ENCODE assay signal across 19 cellular contexts in genomic region chr3:188442430-188442829, GRCh38.
DNase-seq lines count a peak whose midpoint lies in the region; ATAC-seq and TF ChIP-seq lines count a peak whose summit lies in the region.
"Had no signal": no experiment of that assay in that cellular context is flagged by ENCODE, and none has a peak within 500 bp of the region (broad histone marks: within the 10 kb centered on the region; RNA-seq: fewer than 3 reads in every experiment).

No MANE protein-coding gene starts in this region.

- CTCF ChIA-PET in activated CD8-positive, alpha-beta memory T cell treated with anti-CD3 and anti-CD28 coated beads, Interleukin-2, amount 10 ng/mL, durations not matched to agents 7 days and 5 days (lab: Charles Lee) = interaction anchor here (1.5 kb wide), 1 partner anchor 307 kb away, joined by 3 read pairs; no protein-coding TSS in a partner anchor

- TF ChIP-seq POLR2A in Peyer's patch (IDR thresholded peaks at IDR 0.05) = no peak

- peaks cover 67% of the 10 kb centered on the region for H3K4me1 Mint-ChIP-seq in activated CD8-positive, alpha-beta memory T cell treated with anti-CD3 and anti-CD28 coated beads, Interleukin-2, amount 10 ng/mL, durations not matched to agents 7 days and 5 days
- peaks cover 60% of the 10 kb centered on the region for H3K4me1 Mint-ChIP-seq in memory B cell
- peaks cover 8% of the 10 kb centered on the region for H3K4me1 Mint-ChIP-seq in mesothelial cell of epicardium

- no peaks in the 10 kb centered on the region for H3K27me3 Mint-ChIP-seq in activated CD8-positive, alpha-beta memory T cell treated with anti-CD3 and anti-CD28 coated beads, Interleukin-2, amount 10 ng/mL, durations not matched to agents 7 days and 5 days
- H3K27me3 Mint-ChIP-seq in memory B cell (no peaks in the 10 kb centered on the region), mesothelial cell of epicardium (ENCODE audit: low read depth) (no peaks in the 10 kb centered on the region)

- DNase-seq in activated CD8-positive, alpha-beta memory T cell treated with anti-CD3 and anti-CD28 coated beads, Interleukin-2, amount 10 ng/mL, durations not matched to agents 7 days and 5 days = no peak
- DNase-seq in activated CD8-positive, alpha-beta memory T cell treated with anti-CD3 and anti-CD28 coated beads for 24 hours = no peak
- DNase-seq in Peyer's patch (peak in 2 of 3 donors; percentile 49 to 54), memory B cell (ENCODE audit: low spot score in 2 of 2) (no peak), GM20000 (ENCODE audit: low spot score) (no peak), NCI-H510A treated with DMSO at 0.1 percent for 48 hours (lab: John Stamatoyannopoulos, UW) (no peak), mesothelial cell of epicardium (ENCODE audit: low spot score in 2 of 2, unreplicated experiment in 2 of 2) (no peak)
- DNase-seq: 8988T; DND-41; H7; IMR-90; Kasumi-1; NCI-H1105 treated with DMSO at 0.1 percent for 48 hours; NCI-H187; NCI-H446; NK-92 treated with Interleukin-12 subunit alpha and Interleukin-12 subunit beta, amount 100 ng/mL, for 24 hours; PC-3; SJCRH30 had no signal

- no peak overlapping the region for H3K4me3 Mint-ChIP-seq in activated CD8-positive, alpha-beta memory T cell treated with anti-CD3 and anti-CD28 coated beads, Interleukin-2, amount 10 ng/mL, durations not matched to agents 7 days and 5 days
- H3K4me3 Mint-ChIP-seq in memory B cell (peak overlapping the region; percentile 76), mesothelial cell of epicardium (no peak overlapping the region)

- no peaks in the 10 kb centered on the region for H3K36me3 ChIP-seq in Peyer's patch
- H3K36me3 ChIP-seq: SJCRH30 had no signal

- no peaks in the 10 kb centered on the region for H3K9me3 Mint-ChIP-seq in activated CD8-positive, alpha-beta memory T cell treated with anti-CD3 and anti-CD28 coated beads, Interleukin-2, amount 10 ng/mL, durations not matched to agents 7 days and 5 days (ENCODE audit: low read depth)
- H3K9me3 Mint-ChIP-seq in memory B cell = no peaks in the 10 kb centered on the region
- peaks cover 5% of the 10 kb centered on the region for H3K9me3 Mint-ChIP-seq in mesothelial cell of epicardium

- peaks cover 27% of the 10 kb centered on the region for H3K36me3 Mint-ChIP-seq in activated CD8-positive, alpha-beta memory T cell treated with anti-CD3 and anti-CD28 coated beads, Interleukin-2, amount 10 ng/mL, durations not matched to agents 7 days and 5 days
- peaks cover 17% of the 10 kb centered on the region for H3K36me3 Mint-ChIP-seq in memory B cell
- H3K36me3 Mint-ChIP-seq in mesothelial cell of epicardium = peaks cover 4% of the 10 kb centered on the region

- ATAC-seq in activated CD8-positive, alpha-beta memory T cell treated with anti-CD3 and anti-CD28 coated beads, Interleukin-2, amount 10 ng/mL, durations not matched to agents 7 days and 5 days = no peak
- peak; percentile 13 for ATAC-seq in memory B cell (ENCODE audit: low read depth)
- no peak for ATAC-seq in HG03159 (IDR thresholded peaks at IDR 0.05; ENCODE audit: unreplicated experiment)
- ATAC-seq: PC-3 had no signal

- H3K27ac ChIP-seq in Peyer's patch = peak overlapping the region in 2 of 4 donors; percentile 9 to 52
- H3K27ac ChIP-seq: SJCRH30 had no signal

- H3K4me1 ChIP-seq in Peyer's patch = peaks cover 0 to 16% (median 2%) of the 10 kb centered on the region in 4 donors
- H3K4me1 ChIP-seq: SJCRH30 had no signal

- TF ChIP-seq CTCF in Peyer's patch (IDR thresholded peaks at IDR 0.05) = no peak
- no peak for TF ChIP-seq CTCF in GM20000 (IDR thresholded peaks at IDR 0.05; ENCODE audit: extremely low read depth, missing control alignments)
- TF ChIP-seq CTCF in mesothelial cell of epicardium (IDR thresholded peaks at IDR 0.05; ENCODE audit: unreplicated experiment) = no peak

- H3K27ac Mint-ChIP-seq in activated CD8-positive, alpha-beta memory T cell treated with anti-CD3 and anti-CD28 coated beads, Interleukin-2, amount 10 ng/mL, durations not matched to agents 7 days and 5 days = peak overlapping the region; percentile 34
- H3K27ac Mint-ChIP-seq in memory B cell (peak overlapping the region; percentile 95), mesothelial cell of epicardium (no peak overlapping the region)

- no peaks in the 10 kb centered on the region for H3K27me3 ChIP-seq in Peyer's patch
- H3K27me3 ChIP-seq: SJCRH30 had no signal

- no peaks in the 10 kb centered on the region for H3K9me3 ChIP-seq in Peyer's patch
- H3K9me3 ChIP-seq: SJCRH30 had no signal

- no peak overlapping the region for H3K4me3 ChIP-seq in Peyer's patch
- H3K4me3 ChIP-seq: SJCRH30 had no signal

Comparison
In these comparisons a context has a peak if more than half of its experiments do, and no peak if none do; other contexts are left out.
1. DNase-seq: peak in Peyer's patch (2 of 3); none in activated CD8-positive, alpha-beta memory T cell treated with anti-CD3 and anti-CD28 coated beads, Interleukin-2, amount 10 ng/mL, durations not matched to agents 7 days and 5 days (single experiment), activated CD8-positive, alpha-beta memory T cell treated with anti-CD3 and anti-CD28 coated beads for 24 hours (single experiment), memory B cell (0 of 2), GM20000 (single experiment), NCI-H510A treated with DMSO at 0.1 percent for 48 hours (single experiment) and mesothelial cell of epicardium (0 of 2).